ENCODE assay signal across 9 cellular contexts in genomic region chr15:47813985-47814384, GRCh38.
DNase-seq lines count a peak whose midpoint lies in the region; ATAC-seq lines count a peak whose summit lies in the region.
"Had no signal": no experiment of that assay in that cellular context is flagged by ENCODE, and none has a peak within 500 bp of the region (broad histone marks: within the 10 kb centered on the region; RNA-seq: fewer than 3 reads in every experiment).

No MANE protein-coding gene starts in this region.

- H3K27ac Mint-ChIP-seq in stimulated activated effector memory CD8-positive, alpha-beta T cell treated with anti-CD3 and anti-CD28 coated beads, Interleukin-12 subunit alpha, Interleukin-12 subunit beta, amount 100 ng/mL, for 72 hours, result no peak overlapping the region
- H3K27ac Mint-ChIP-seq: activated CD4-positive, alpha-beta T cell treated with anti-CD3 and anti-CD28 coated beads, Interleukin-2, amount 10 ng/mL, durations not matched to agents 24 days and 14 days had no signal

- H3K4me3 Mint-ChIP-seq in activated T-cell treated with anti-CD3 and anti-CD28 coated beads, Interleukin-2, amount 50 U/mL, for 4 hours, result no peak overlapping the region
- H3K4me3 Mint-ChIP-seq in stimulated activated effector memory CD8-positive, alpha-beta T cell treated with anti-CD3 and anti-CD28 coated beads, Interleukin-12 subunit alpha, Interleukin-12 subunit beta, amount 100 ng/mL, for 72 hours, result no peak overlapping the region
- H3K4me3 Mint-ChIP-seq: activated CD4-positive, alpha-beta T cell treated with anti-CD3 and anti-CD28 coated beads, Interleukin-2, amount 10 ng/mL, durations not matched to agents 24 days and 14 days had no signal

- no peaks in the 10 kb centered on the region for H3K36me3 Mint-ChIP-seq in activated T-cell treated with anti-CD3 and anti-CD28 coated beads, Interleukin-2, amount 50 U/mL, for 4 hours (ENCODE audit: insufficient read depth)
- no peaks in the 10 kb centered on the region for H3K36me3 Mint-ChIP-seq in stimulated activated effector memory CD8-positive, alpha-beta T cell treated with anti-CD3 and anti-CD28 coated beads, Interleukin-12 subunit alpha, Interleukin-12 subunit beta, amount 100 ng/mL, for 72 hours

- H3K27me3 Mint-ChIP-seq in activated T-cell treated with anti-CD3 and anti-CD28 coated beads, Interleukin-2, amount 50 U/mL, for 4 hours (ENCODE audit: low read depth), result no peaks in the 10 kb centered on the region

- no peaks in the 10 kb centered on the region for H3K9me3 Mint-ChIP-seq in activated T-cell treated with anti-CD3 and anti-CD28 coated beads, Interleukin-2, amount 50 U/mL, for 4 hours
- H3K9me3 Mint-ChIP-seq in stimulated activated effector memory CD8-positive, alpha-beta T cell treated with anti-CD3 and anti-CD28 coated beads, Interleukin-12 subunit alpha, Interleukin-12 subunit beta, amount 100 ng/mL, for 72 hours, result no peaks in the 10 kb centered on the region
- H3K9me3 Mint-ChIP-seq: activated CD4-positive, alpha-beta T cell treated with anti-CD3 and anti-CD28 coated beads, Interleukin-2, amount 10 ng/mL, durations not matched to agents 24 days and 14 days had no signal

- H3K4me1 Mint-ChIP-seq in activated T-cell treated with anti-CD3 and anti-CD28 coated beads, Interleukin-2, amount 50 U/mL, for 4 hours (ENCODE audit: low read depth), result peaks cover 5% of the 10 kb centered on the region
- H3K4me1 Mint-ChIP-seq in stimulated activated effector memory CD8-positive, alpha-beta T cell treated with anti-CD3 and anti-CD28 coated beads, Interleukin-12 subunit alpha, Interleukin-12 subunit beta, amount 100 ng/mL, for 72 hours, result peaks cover 7% of the 10 kb centered on the region

- no peak for DNase-seq in activated T-cell treated with anti-CD3 and anti-CD28 coated beads, Interleukin-2, amount 50 U/mL, for 4 hours
- DNase-seq in activated T-cell treated with anti-CD3 and anti-CD28 coated beads, Interleukin-2, amount 50 U/mL, for 48 hours, result no peak
- DNase-seq in stimulated activated effector memory CD8-positive, alpha-beta T cell treated with anti-CD3 and anti-CD28 coated beads, Interleukin-12 subunit alpha, Interleukin-12 subunit beta, amount 100 ng/mL, for 72 hours (ENCODE audit: low spot score in 2 of 2), result no peak
- no peak for DNase-seq in SIG-M5 (lab: John Stamatoyannopoulos, UW)
- DNase-seq in NK-92 treated with Interleukin-12 subunit alpha and Interleukin-12 subunit beta, amount 100 ng/mL, for 24 hours (lab: John Stamatoyannopoulos, UW), result no peak
- DNase-seq in left lobe of liver (ENCODE audit: low spot score), result no peak
- DNase-seq: activated CD4-positive, alpha-beta T cell treated with anti-CD3 and anti-CD28 coated beads, Interleukin-2, amount 10 ng/mL, durations not matched to agents 24 days and 14 days had no signal

- ATAC-seq in activated T-cell treated with anti-CD3 and anti-CD28 coated beads, Interleukin-2, amount 50 U/mL, for 4 hours, result peak; percentile 53 to 59
- ATAC-seq in GM21717 (IDR thresholded peaks at IDR 0.05; ENCODE audit: unreplicated experiment), result peak; percentile 92
- peak; percentile 96 for ATAC-seq in HG03442 (IDR thresholded peaks at IDR 0.05; ENCODE audit: unreplicated experiment)
- ATAC-seq in stimulated activated effector memory CD8-positive, alpha-beta T cell treated with anti-CD3 and anti-CD28 coated beads, Interleukin-12 subunit alpha, Interleukin-12 subunit beta, amount 100 ng/mL, for 72 hours, result peak; percentile 85
- ATAC-seq in left lobe of liver, result no peak
